In the genomic region with DNA sequence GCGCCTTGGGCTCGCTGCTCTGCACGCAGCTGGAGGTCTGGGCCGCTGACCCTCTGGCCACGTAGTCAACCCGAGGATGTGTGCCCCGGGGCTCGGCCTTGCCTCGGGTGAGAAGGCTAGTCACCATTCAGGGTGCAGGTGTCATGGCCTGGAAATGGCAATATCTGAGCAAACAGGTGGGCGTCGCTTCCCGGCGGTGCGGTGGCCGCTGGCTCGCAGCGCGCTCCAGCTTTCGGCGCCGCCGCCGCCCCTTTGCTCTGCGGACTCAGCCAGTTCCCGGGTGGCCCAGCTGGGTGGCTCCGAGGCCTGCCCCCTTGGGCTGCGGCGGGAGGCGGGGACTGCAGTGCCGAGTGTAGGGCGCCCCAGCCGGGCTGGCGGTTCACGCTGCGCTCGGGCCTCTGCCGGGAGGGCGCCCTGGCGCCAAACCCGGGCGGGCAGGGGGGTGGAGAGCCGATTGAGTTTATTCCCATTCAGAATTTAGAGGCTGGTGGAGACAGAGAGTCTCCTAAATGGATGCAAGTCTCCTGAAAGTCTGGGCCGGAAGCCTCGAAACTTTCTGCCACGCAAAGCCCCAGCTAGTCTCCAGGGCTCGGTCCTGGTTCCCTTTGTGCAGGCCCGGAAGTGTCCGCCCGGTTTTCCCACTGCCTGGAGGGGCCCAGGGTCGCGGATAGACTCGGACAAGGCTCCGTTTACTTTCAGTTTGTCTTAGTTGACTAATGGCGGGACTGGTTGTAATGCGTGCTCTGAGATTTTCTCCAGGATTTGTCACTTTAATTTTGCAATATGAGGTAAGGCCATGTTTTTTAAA, we compare ENCODE assay signal across 8 cellular contexts. TPM values are rescaled to one million over a fixed set of nuclear protein-coding genes. Genes with fewer than 3 reads are reported as not detected.
DNase-seq lines count a peak whose midpoint lies in the region; ATAC-seq and TF ChIP-seq lines count a peak whose summit lies in the region.

No MANE protein-coding gene starts in this region.

- POLR2A ChIA-PET in naive thymus-derived CD8-positive, alpha-beta T cell (lab: Charles Lee), result no interaction called here

- H3K27me3 ChIP-seq in NT2/D1 (ENCODE audit: insufficient read depth, insufficient read length), result peaks cover 74% of the 10 kb centered on the region

- peak overlapping the region; percentile 51 for H3K9ac ChIP-seq in NT2/D1 (ENCODE audit: insufficient read length, low read depth)

- H3K36me3 Mint-ChIP-seq in naive thymus-derived CD8-positive, alpha-beta T cell, result no peaks in the 10 kb centered on the region

- H3K4me1 Mint-ChIP-seq in naive thymus-derived CD8-positive, alpha-beta T cell, result peaks cover 3 to 22% (median 12%) of the 10 kb centered on the region in 4 donors

- peaks cover 14% of the 10 kb centered on the region for H3K4me1 ChIP-seq in NT2/D1 (ENCODE audit: insufficient read depth, insufficient read length)

- H3K36me3 ChIP-seq in NT2/D1 (ENCODE audit: insufficient read depth, insufficient read length, low read length), result no peaks in the 10 kb centered on the region

- no peaks in the 10 kb centered on the region for H3K9me3 ChIP-seq in NT2/D1 (ENCODE audit: insufficient read depth, low read length)

- peak; percentile 18 for DNase-seq in DMS53 (lab: John Stamatoyannopoulos, UW)
- no peak for DNase-seq in DMS53 treated with DMSO at 0.1 percent for 48 hours (lab: John Stamatoyannopoulos, UW; ENCODE audit: unreplicated experiment)
- no peak for DNase-seq in HFF-Myc (ENCODE audit: extremely low read depth, low read depth)
- DNase-seq in NT2/D1 (ENCODE audit: low read depth, low spot score), result no peak
- DNase-seq in epidermal melanocyte (ENCODE audit: insufficient read length, low spot score), result peak; percentile 79
- DNase-seq in naive thymus-derived CD8-positive, alpha-beta T cell, result no peak
- no peak for DNase-seq in NCI-H345 (lab: John Stamatoyannopoulos, UW)
- no peak for DNase-seq in NCI-H226

- peak overlapping the region; percentile 43 to 82 (median 70) for H3K4me3 Mint-ChIP-seq in naive thymus-derived CD8-positive, alpha-beta T cell

- no peak for TF ChIP-seq CTCF in HFF-Myc (IDR thresholded peaks at IDR 0.05; ENCODE audit: low read depth, low read length, missing control alignments)

- H3K4me3 ChIP-seq in HFF-Myc (replicated peaks; ENCODE audit: low read depth, low read length) (peak overlapping the region; percentile 38), NT2/D1 (ENCODE audit: insufficient read length, low read depth) (peak overlapping the region; percentile 46)

- no peak overlapping the region for H3K27ac Mint-ChIP-seq in naive thymus-derived CD8-positive, alpha-beta T cell

- peaks cover 0 to 11% (median 0%) of the 10 kb centered on the region in 9 donors for H3K9me3 Mint-ChIP-seq in naive thymus-derived CD8-positive, alpha-beta T cell

- H3K27me3 Mint-ChIP-seq in naive thymus-derived CD8-positive, alpha-beta T cell, result peaks cover 50 to 90% (median 74%) of the 10 kb centered on the region in 5 donors

- ATAC-seq in naive thymus-derived CD8-positive, alpha-beta T cell, result peak; percentile 57 to 63

RNA-seq across cellular contexts. Expression of a gene that starts 11.3 kb away (rescaled TPM):
- not detected for total RNA-seq in naive thymus-derived CD8-positive, alpha-beta T cell
- not detected for polyA plus RNA-seq in naive thymus-derived CD8-positive, alpha-beta T cell

Comparison
In these comparisons a context has a peak if more than half of its experiments do, and no peak if none do; other contexts are left out.
1. DNase-seq: peak in DMS53 (single experiment) and epidermal melanocyte (single experiment); none in DMS53 treated with DMSO at 0.1 percent for 48 hours (single experiment), HFF-Myc (single experiment), NT2/D1 (single experiment), naive thymus-derived CD8-positive, alpha-beta T cell (0 of 10), NCI-H345 (single experiment) and NCI-H226 (single experiment).